In genomic region chr18:67651438-67651837, GRCh38 we compare ENCODE assay signal across 18 cellular contexts.
DNase-seq lines count a peak whose midpoint lies in the region; ATAC-seq lines count a peak whose summit lies in the region.
"Had no signal": no experiment of that assay in that cellular context is flagged by ENCODE, and none has a peak within 500 bp of the region (broad histone marks: within the 10 kb centered on the region; RNA-seq: fewer than 3 reads in every experiment).

No MANE protein-coding gene starts in this region.

- H3K4me3 ChIP-seq in adipocyte (ENCODE audit: low read length): peak overlapping the region; percentile 76
- H3K4me3 ChIP-seq: lower lobe of right lung had no signal

- no peaks in the 10 kb centered on the region for H3K27me3 Mint-ChIP-seq in stimulated activated naive CD8-positive, alpha-beta T cell treated with anti-CD3 and anti-CD28 coated beads, Interleukin-15, amount 100 ng/mL, for 72 hours
- H3K27me3 Mint-ChIP-seq: CD4-positive, alpha-beta T cell; stimulated activated naive B cell treated with anti-CD40 and anti-IgM and Interleukin-4, amounts not matched to agents 10 μg/mL and 1 μg/mL and 100 μg/mL, for 72 hours had no signal

- H3K27me3 ChIP-seq in adipocyte (replicated peaks; ENCODE audit: control insufficient read depth, insufficient read depth, low read length): no peaks in the 10 kb centered on the region

- intact Hi-C loops in left ventricle myocardium superior (cut with micrococcal nuclease): no loop called here

- ATAC-seq in left ventricle myocardium superior: peak; percentile 79
- ATAC-seq in HG03378 (IDR thresholded peaks at IDR 0.05; ENCODE audit: unreplicated experiment): no peak
- ATAC-seq in stimulated activated naive CD8-positive, alpha-beta T cell treated with anti-CD3 and anti-CD28 coated beads, Interleukin-15, amount 100 ng/mL, for 72 hours: no peak

- H3K4me1 Mint-ChIP-seq in stimulated activated naive CD8-positive, alpha-beta T cell treated with anti-CD3 and anti-CD28 coated beads, Interleukin-15, amount 100 ng/mL, for 72 hours: no peaks in the 10 kb centered on the region
- H3K4me1 Mint-ChIP-seq: endodermal cell; stimulated activated naive B cell treated with anti-CD40 and anti-IgM and Interleukin-4, amounts not matched to agents 10 μg/mL and 1 μg/mL and 100 μg/mL, for 72 hours had no signal

- no peak overlapping the region for H3K27ac Mint-ChIP-seq in stimulated activated naive CD8-positive, alpha-beta T cell treated with anti-CD3 and anti-CD28 coated beads, Interleukin-15, amount 100 ng/mL, for 72 hours
- H3K27ac Mint-ChIP-seq: CD4-positive, alpha-beta T cell; endodermal cell; stimulated activated naive B cell treated with anti-CD40 and anti-IgM and Interleukin-4, amounts not matched to agents 10 μg/mL and 1 μg/mL and 100 μg/mL, for 72 hours had no signal

- H3K4me3 Mint-ChIP-seq in stimulated activated naive CD8-positive, alpha-beta T cell treated with anti-CD3 and anti-CD28 coated beads, Interleukin-15, amount 100 ng/mL, for 72 hours: no peak overlapping the region
- H3K4me3 Mint-ChIP-seq: CD4-positive, alpha-beta T cell; endodermal cell; stimulated activated naive B cell treated with anti-CD40 and anti-IgM and Interleukin-4, amounts not matched to agents 10 μg/mL and 1 μg/mL and 100 μg/mL, for 72 hours had no signal

- peak; percentile 16 for DNase-seq in AG08395 (ENCODE audit: low spot score)
- DNase-seq in adipocyte (ENCODE audit: low read depth): no peak
- no peak for DNase-seq in left ventricle myocardium superior
- peak; percentile 14 for DNase-seq in pons (ENCODE audit: low spot score)
- DNase-seq in SHP77 (lab: John Stamatoyannopoulos, UW): no peak
- DNase-seq in stimulated activated naive CD8-positive, alpha-beta T cell treated with anti-CD3 and anti-CD28 coated beads, Interleukin-15, amount 100 ng/mL, for 72 hours: no peak
- no peak for DNase-seq in NCI-H2171 treated with DMSO at 0.1 percent for 48 hours (lab: John Stamatoyannopoulos, UW)
- DNase-seq: activated CD4-positive, alpha-beta T cell treated with anti-CD3 and anti-CD28 coated beads for 48 hours; CD4-positive, alpha-beta T cell; endodermal cell; foreskin melanocyte; lower lobe of right lung; NCI-H1694; NK-92 treated with Interleukin-12 subunit alpha and Interleukin-12 subunit beta, amount 100 ng/mL, for 24 hours; stimulated activated naive B cell treated with anti-CD40 and anti-IgM and Interleukin-4, amounts not matched to agents 10 μg/mL and 1 μg/mL and 100 μg/mL, for 72 hours; SW 1271; trophoblast cell had no signal

- no peaks in the 10 kb centered on the region for H3K36me3 ChIP-seq in adipocyte (ENCODE audit: control insufficient read depth, insufficient read depth, low read length, severe bottlenecking)
- H3K36me3 ChIP-seq: lower lobe of right lung had no signal

- no peaks in the 10 kb centered on the region for H3K9me3 Mint-ChIP-seq in stimulated activated naive CD8-positive, alpha-beta T cell treated with anti-CD3 and anti-CD28 coated beads, Interleukin-15, amount 100 ng/mL, for 72 hours
- H3K9me3 Mint-ChIP-seq: CD4-positive, alpha-beta T cell; endodermal cell; stimulated activated naive B cell treated with anti-CD40 and anti-IgM and Interleukin-4, amounts not matched to agents 10 μg/mL and 1 μg/mL and 100 μg/mL, for 72 hours had no signal

- H3K9me3 ChIP-seq in adipocyte (ENCODE audit: control insufficient read depth, low read length): no peaks in the 10 kb centered on the region
- H3K9me3 ChIP-seq: lower lobe of right lung had no signal

- peak overlapping the region; percentile 74 for H3K9ac ChIP-seq in adipocyte (ENCODE audit: low read length)

- H3K4me1 ChIP-seq in adipocyte (ENCODE audit: control insufficient read depth, insufficient read depth, low read length): peaks cover 21% of the 10 kb centered on the region
- H3K4me1 ChIP-seq: lower lobe of right lung had no signal

Comparison
In these comparisons a context has a peak if more than half of its experiments do, and no peak if none do; other contexts are left out.
1. DNase-seq: peak in AG08395 (single experiment) and pons (single experiment); none in adipocyte (single experiment), left ventricle myocardium superior (single experiment), SHP77 (0 of 2), stimulated activated naive CD8-positive, alpha-beta T cell treated with anti-CD3 and anti-CD28 coated beads, Interleukin-15, amount 100 ng/mL, for 72 hours (0 of 2) and NCI-H2171 treated with DMSO at 0.1 percent for 48 hours (single experiment).